10 cellular contexts compared by ENCODE assay signal in genomic region chr1:2251786-2252185, GRCh38. TPM values are rescaled to one million over a fixed set of nuclear protein-coding genes. Genes with fewer than 3 reads are reported as not detected.
DNase-seq lines count a peak whose midpoint lies in the region; ATAC-seq and TF ChIP-seq lines count a peak whose summit lies in the region.
"Had no signal": no experiment of that assay in that cellular context is flagged by ENCODE, and none has a peak within 500 bp of the region (broad histone marks: within the 10 kb centered on the region; RNA-seq: fewer than 3 reads in every experiment).

No MANE protein-coding gene starts in this region.

- WGBS in psoas muscle, 3 donors = 21 to 28% (median 22%) methylated on average over 17 of the region's 17 CpGs

- peak in 1 of 7 experiments; percentile 52 for DNase-seq in CD8-positive, alpha-beta T cell
- DNase-seq in WERI-Rb-1 (peak; percentile 50), Right ventricle myocardium superior (peak; percentile 83), psoas muscle (peak; percentile 63 to 81), C1 segment of cervical spinal cord (lab: John Stamatoyannopoulos, UW) (no peak), SW480 (ENCODE audit: low spot score) (no peak)
- DNase-seq: NCI-H146, T-helper 1 cell had no signal

- intact Hi-C loops in CD8-positive, alpha-beta T cell (cut with DNase I, micrococcal nuclease) = loop anchor here in 1 of 2 experiments (2.0 kb wide), 1 partner anchor 15 kb away; no protein-coding TSS in a partner anchor
- intact Hi-C loops in Right ventricle myocardium superior (cut with DNase I) = no loop called here
- intact Hi-C loops in psoas muscle (cut with DNase I) = no loop called here

- peaks cover under 1% of the 10 kb centered on the region for H3K9me3 Mint-ChIP-seq in CD8-positive, alpha-beta T cell

- CTCF ChIA-PET in CD8-positive, alpha-beta T cell (lab: Charles Lee) = interaction anchor here (0.7 to 1.4 kb wide), 4 partner anchors 18 to 66 kb away, joined by 3 read pairs; partner anchors contain the start of gene FAAP20

- H3K36me3 Mint-ChIP-seq in CD8-positive, alpha-beta T cell = peaks cover 27% of the 10 kb centered on the region

- no peaks in the 10 kb centered on the region for H3K27me3 Mint-ChIP-seq in CD8-positive, alpha-beta T cell (ENCODE audit: low read depth)

- no peaks in the 10 kb centered on the region for H3K36me3 ChIP-seq in CD8-positive, alpha-beta T cell (ENCODE audit: insufficient read depth, low read length)
- H3K36me3 ChIP-seq in WERI-Rb-1 (peaks cover 10% of the 10 kb centered on the region), psoas muscle (ENCODE audit: insufficient read depth in 1 of 2, low read depth in 1 of 2) (no peaks in the 10 kb centered on the region)

- H3K4me3 Mint-ChIP-seq in CD8-positive, alpha-beta T cell = peak overlapping the region; percentile 47

- peaks cover 9% of the 10 kb centered on the region for H3K9me3 ChIP-seq in CD8-positive, alpha-beta T cell (ENCODE audit: low read length)
- H3K9me3 ChIP-seq in WERI-Rb-1 (ENCODE audit: severe bottlenecking) (peaks cover 2% of the 10 kb centered on the region), psoas muscle (peaks cover 6% of the 10 kb centered on the region)

- TF ChIP-seq CTCF in CD8-positive, alpha-beta T cell (IDR thresholded peaks at IDR 0.05) = no peak
- TF ChIP-seq CTCF in WERI-Rb-1 (IDR thresholded peaks at IDR 0.05; ENCODE audit: low read depth, low read length) (no peak), psoas muscle (IDR thresholded peaks at IDR 0.05) (no peak)

- peaks cover 53% of the 10 kb centered on the region for H3K4me1 Mint-ChIP-seq in CD8-positive, alpha-beta T cell (ENCODE audit: low read depth)

- H3K4me3 ChIP-seq in CD8-positive, alpha-beta T cell (ENCODE audit: low read depth, low read length) = peak overlapping the region; percentile 6
- H3K4me3 ChIP-seq in WERI-Rb-1 (ENCODE audit: low read depth, low read length) (no peak overlapping the region), psoas muscle (peak overlapping the region; percentile 9)

- no peak overlapping the region for H3K27ac ChIP-seq in CD8-positive, alpha-beta T cell (ENCODE audit: low read depth, low read length)
- peak overlapping the region; percentile 37 for H3K27ac ChIP-seq in WERI-Rb-1
- H3K27ac ChIP-seq in psoas muscle = no peak overlapping the region

- ATAC-seq in CD8-positive, alpha-beta T cell = no peak
- ATAC-seq in Right ventricle myocardium superior (ENCODE audit: poor library complexity) (peak; percentile 78), psoas muscle (peak; percentile 67 to 81 (median 79)), GM18873 (IDR thresholded peaks at IDR 0.05; ENCODE audit: low FRiP score, unreplicated experiment) (no peak), GM18519 (IDR thresholded peaks at IDR 0.05; ENCODE audit: low FRiP score, unreplicated experiment) (no peak)

- H3K27ac Mint-ChIP-seq in CD8-positive, alpha-beta T cell = no peak overlapping the region

- no peaks in the 10 kb centered on the region for H3K27me3 ChIP-seq in CD8-positive, alpha-beta T cell (ENCODE audit: insufficient read depth, low read length)
- no peaks in the 10 kb centered on the region for H3K27me3 ChIP-seq in WERI-Rb-1 (ENCODE audit: insufficient read depth, low read depth, severe bottlenecking)
- H3K27me3 ChIP-seq in psoas muscle (ENCODE audit: insufficient read depth in 3 of 3, low read length in 2 of 3) = no peaks in the 10 kb centered on the region

- POLR2A ChIA-PET in CD8-positive, alpha-beta T cell (lab: Charles Lee) = interaction anchor here (1.1 kb wide), 1 partner anchor 23 kb away, joined by 5 read pairs; no protein-coding TSS in a partner anchor

- H3K4me1 ChIP-seq in CD8-positive, alpha-beta T cell (ENCODE audit: insufficient read depth, low read length) = peaks cover 90% of the 10 kb centered on the region
- H3K4me1 ChIP-seq in psoas muscle = peaks cover 66% of the 10 kb centered on the region

RNA-seq across cellular contexts. Expression of gene SKI, which starts 23.7 kb away (rescaled TPM):
- total RNA-seq in CD8-positive, alpha-beta T cell = 100 to 1,000 TPM; 361 to 383 TPM
- total RNA-seq in Right ventricle myocardium superior (35.1 TPM), psoas muscle (10 to 100 TPM; 21.4 to 32.1 (median 30.3) TPM)
- 10 to 100 TPM in 2 of 3 donors, 1 to 10 TPM in 1; 7.7 to 20.9 (median 18.3) TPM for polyA plus RNA-seq in psoas muscle

RNA-seq across cellular contexts. Expression of gene FAAP20, which starts 57.2 kb away (rescaled TPM):
- 10 to 100 TPM; 53.6 to 61.1 TPM for total RNA-seq in CD8-positive, alpha-beta T cell
- total RNA-seq in Right ventricle myocardium superior (38.7 TPM), psoas muscle (10 to 100 TPM; 17.8 to 26.3 (median 19.4) TPM)
- polyA plus RNA-seq in psoas muscle = 10 to 100 TPM; 22.1 to 48.1 (median 28.2) TPM

Comparison
In these comparisons a context has a peak if more than half of its experiments do, and no peak if none do; other contexts are left out.
1. ATAC-seq: peak in Right ventricle myocardium superior (single experiment) and psoas muscle (4 of 4); none in CD8-positive, alpha-beta T cell (single experiment), GM18873 (single experiment) and GM18519 (single experiment).
2. DNase-seq: peak in WERI-Rb-1 (single experiment), Right ventricle myocardium superior (single experiment) and psoas muscle (2 of 2); none in C1 segment of cervical spinal cord (0 of 14) and SW480 (single experiment).
3. RNA of gene SKI, which starts 23.7 kb away (total RNA-seq): 361 to 383 TPM in CD8-positive, alpha-beta T cell; 35.1 TPM in Right ventricle myocardium superior (single experiment) and 21.4 to 32.1 TPM in psoas muscle; every median in the first group is over 10 times any median in the second.